ENCODE assay signal across 8 cellular contexts in genomic region chr19:4792019-4792865, GRCh38. TPM values are rescaled to one million over a fixed set of nuclear protein-coding genes. Genes with fewer than 3 reads are reported as not detected.
DNase-seq lines count a peak whose midpoint lies in the region; ATAC-seq and TF ChIP-seq lines count a peak whose summit lies in the region.
"Not testable (repeated sequence)": the region's sequence is repeated elsewhere in the genome, so short reads cannot be mapped to it uniquely, and the experiment has no call there.

No MANE protein-coding gene starts in this region.

- H3K4me3 ChIP-seq in HUES6 (ENCODE audit: low read depth, low read length) (peak overlapping the region; percentile 82), SK-N-SH (ENCODE audit: low read depth in 2 of 2, low read length in 1 of 2) (peak overlapping the region; percentile 77 to 87), duodenal mucosa (ENCODE audit: low read depth in 1 of 2, low read length in 2 of 2) (peak overlapping the region; percentile 64 to 83), iPS-11a (ENCODE audit: low read depth, low read length) (peak overlapping the region; percentile 95)

- H3K27me3 ChIP-seq in HUES6 (ENCODE audit: control insufficient read depth, insufficient read depth, low read length); SK-N-SH (ENCODE audit: insufficient read depth); duodenal mucosa (ENCODE audit: control insufficient read depth in 1 of 2, insufficient read depth in 2 of 2, low read length in 2 of 2): not testable (repeated sequence)

- H3F3A ChIP-seq in SK-N-SH (replicated peaks; ENCODE audit: insufficient read depth) = not testable (repeated sequence)

- H3K36me3 Mint-ChIP-seq in activated naive CD4-positive, alpha-beta T cell treated with anti-CD3 and anti-CD28 coated beads, Interleukin-2, amount 10 ng/mL, durations not matched to agents 7 days and 5 days = peaks cover 27% of the 10 kb centered on the region
- not testable (repeated sequence) for H3K36me3 Mint-ChIP-seq in natural killer cell
- peaks cover 39% of the 10 kb centered on the region for H3K36me3 Mint-ChIP-seq in stimulated activated naive CD8-positive, alpha-beta T cell treated with anti-CD3 and anti-CD28 coated beads, Interleukin-15, Interleukin-2, amounts not matched to agents 100 ng/mL and 50 ng/mL, for 24 hours (ENCODE audit: low read depth)

- not testable (repeated sequence) for DNase-seq in SK-N-SH, natural killer cell
- peak; percentile 42 for DNase-seq in activated naive CD4-positive, alpha-beta T cell treated with anti-CD3 and anti-CD28 coated beads, Interleukin-2, amount 10 ng/mL, durations not matched to agents 7 days and 5 days

- H3K9me2 ChIP-seq in SK-N-SH = not testable (repeated sequence)

- H3K4me3 Mint-ChIP-seq in activated naive CD4-positive, alpha-beta T cell treated with anti-CD3 and anti-CD28 coated beads, Interleukin-2, amount 10 ng/mL, durations not matched to agents 7 days and 5 days = peak overlapping the region; percentile 80
- H3K4me3 Mint-ChIP-seq in natural killer cell = peak overlapping the region; percentile 95
- peak overlapping the region; percentile 91 for H3K4me3 Mint-ChIP-seq in stimulated activated naive CD8-positive, alpha-beta T cell treated with anti-CD3 and anti-CD28 coated beads, Interleukin-15, Interleukin-2, amounts not matched to agents 100 ng/mL and 50 ng/mL, for 24 hours

- TF ChIP-seq CTCF in C4-2B (conservative IDR thresholded peaks at IDR 0.05); SK-N-SH (IDR thresholded peaks at IDR 0.05); natural killer cell (IDR thresholded peaks at IDR 0.05): not testable (repeated sequence)

- CTCF ChIA-PET in SK-N-SH (lab: Yijun Ruan, JAX) = interaction anchor here (0.7 to 6.0 kb wide), 13 partner anchors 10 to 252 kb away, joined by 3 to 350 read pairs (median 10); partner anchors contain the start of genes DPP9 and LRG1
- CTCF ChIA-PET in activated naive CD4-positive, alpha-beta T cell treated with anti-CD3 and anti-CD28 coated beads, Interleukin-2, amount 10 ng/mL, durations not matched to agents 7 days and 5 days (lab: Charles Lee) = interaction anchor here (0.9 to 5.1 kb wide), 3 partner anchors 60 to 158 kb away, joined by 3 to 43 read pairs (median 14); partner anchors contain the start of gene DPP9

- H3K36me3 ChIP-seq in HUES6 (ENCODE audit: control insufficient read depth, insufficient read depth, low read length) = peaks cover 33% of the 10 kb centered on the region
- peaks cover 17 to 29% of the 10 kb centered on the region in 2 experiments for H3K36me3 ChIP-seq in SK-N-SH (replicated peaks in 1 of 2; ENCODE audit: control insufficient read depth in 1 of 2, insufficient read depth in 2 of 2, low read length in 1 of 2)
- peaks cover 12 to 35% of the 10 kb centered on the region in 2 donors for H3K36me3 ChIP-seq in duodenal mucosa (ENCODE audit: control insufficient read depth in 1 of 2, insufficient read depth in 2 of 2, low read length in 2 of 2)

- peaks cover 36% of the 10 kb centered on the region for H3K4me1 Mint-ChIP-seq in activated naive CD4-positive, alpha-beta T cell treated with anti-CD3 and anti-CD28 coated beads, Interleukin-2, amount 10 ng/mL, durations not matched to agents 7 days and 5 days
- peaks cover 11 to 26% of the 10 kb centered on the region in 2 donors for H3K4me1 Mint-ChIP-seq in natural killer cell
- H3K4me1 Mint-ChIP-seq in stimulated activated naive CD8-positive, alpha-beta T cell treated with anti-CD3 and anti-CD28 coated beads, Interleukin-15, Interleukin-2, amounts not matched to agents 100 ng/mL and 50 ng/mL, for 24 hours (ENCODE audit: low read depth) = peaks cover 40% of the 10 kb centered on the region

- H3K27ac Mint-ChIP-seq in activated naive CD4-positive, alpha-beta T cell treated with anti-CD3 and anti-CD28 coated beads, Interleukin-2, amount 10 ng/mL, durations not matched to agents 7 days and 5 days = peak overlapping the region; percentile 90
- peak overlapping the region; percentile 88 for H3K27ac Mint-ChIP-seq in natural killer cell
- peak overlapping the region; percentile 91 for H3K27ac Mint-ChIP-seq in stimulated activated naive CD8-positive, alpha-beta T cell treated with anti-CD3 and anti-CD28 coated beads, Interleukin-15, Interleukin-2, amounts not matched to agents 100 ng/mL and 50 ng/mL, for 24 hours

- POLR2A ChIA-PET in SK-N-SH (lab: Yijun Ruan, JAX) = interaction anchor here (2.3 kb wide), 1 partner anchor 23 kb away, joined by 22 read pairs; no protein-coding TSS in a partner anchor

- H4K20me1 ChIP-seq in SK-N-SH (ENCODE audit: insufficient read depth) = not testable (repeated sequence)

- H3K79me2 ChIP-seq in SK-N-SH (ENCODE audit: insufficient read depth) = peaks cover 47% of the 10 kb centered on the region

- H3K27ac ChIP-seq in C4-2B (peak overlapping the region; percentile 96), HUES6 (ENCODE audit: low read depth, low read length) (peak overlapping the region; percentile 88), SK-N-SH (ENCODE audit: low read depth in 2 of 2, low read length in 1 of 2) (peak overlapping the region; percentile 68 to 82; a peak in 2 of 4 replicates), duodenal mucosa (ENCODE audit: low read depth, low read length) (peak overlapping the region; percentile 75)

- TF ChIP-seq RAD21 in SK-N-SH (IDR thresholded peaks at IDR 0.05; ENCODE audit: low read length) = not testable (repeated sequence)

- intact Hi-C loops in natural killer cell (cut with micrococcal nuclease) = not testable (repeated sequence)

- peak overlapping the region; percentile 92 for H3K4me2 ChIP-seq in SK-N-SH

- not testable (repeated sequence) for H3K9me3 Mint-ChIP-seq in activated naive CD4-positive, alpha-beta T cell treated with anti-CD3 and anti-CD28 coated beads, Interleukin-2, amount 10 ng/mL, durations not matched to agents 7 days and 5 days; natural killer cell; stimulated activated naive CD8-positive, alpha-beta T cell treated with anti-CD3 and anti-CD28 coated beads, Interleukin-15, Interleukin-2, amounts not matched to agents 100 ng/mL and 50 ng/mL, for 24 hours

- H3K9ac ChIP-seq in HUES6 (ENCODE audit: low read length) (peak overlapping the region; percentile 94), SK-N-SH (peak overlapping the region; percentile 90), duodenal mucosa (ENCODE audit: low read depth in 1 of 2, low read length in 2 of 2) (peak overlapping the region; percentile 77 to 80)

- H2AFZ ChIP-seq in SK-N-SH (ENCODE audit: low read depth) = not testable (repeated sequence)

- not testable (repeated sequence) for H3K4me1 ChIP-seq in HUES6 (ENCODE audit: control insufficient read depth, insufficient read depth, low read length); SK-N-SH (ENCODE audit: control insufficient read depth in 1 of 2, insufficient read depth in 2 of 2, low read depth in 1 of 2, low read length in 1 of 2)
- peaks cover 16 to 31% of the 10 kb centered on the region in 2 donors for H3K4me1 ChIP-seq in duodenal mucosa (ENCODE audit: control insufficient read depth in 1 of 2, insufficient read depth in 2 of 2, low read length in 2 of 2)

- not testable (repeated sequence) for H3K9me3 ChIP-seq in HUES6 (ENCODE audit: control insufficient read depth, insufficient read depth, low read depth, low read length); SK-N-SH; duodenal mucosa (ENCODE audit: control insufficient read depth in 1 of 2, low read length in 2 of 2)

- TF ChIP-seq EP300 in SK-N-SH (IDR thresholded peaks at IDR 0.05; ENCODE audit: borderline replicate concordance in 1 of 2, low read depth in 1 of 2, low read length in 1 of 2) = not testable (repeated sequence)

- ATAC-seq in natural killer cell = not testable (repeated sequence)

- 2% methylated on average over 35 of the region's 75 CpGs for WGBS in SK-N-SH (ENCODE audit: low lambda C conversion rate)

- not testable (repeated sequence) for H3K27me3 Mint-ChIP-seq in activated naive CD4-positive, alpha-beta T cell treated with anti-CD3 and anti-CD28 coated beads, Interleukin-2, amount 10 ng/mL, durations not matched to agents 7 days and 5 days; natural killer cell (ENCODE audit: low read depth in 2 of 2); stimulated activated naive CD8-positive, alpha-beta T cell treated with anti-CD3 and anti-CD28 coated beads, Interleukin-15, Interleukin-2, amounts not matched to agents 100 ng/mL and 50 ng/mL, for 24 hours

RNA-seq across cellular contexts. Expression of gene FEM1A, which starts 0.7 kb away (rescaled TPM):
- polyA plus RNA-seq in SK-N-SH (2012; rRNA removed) = 4.8 and 5.0 TPM in 2 replicates
- polyA plus RNA-seq in SK-N-SH (2012; cell fraction: cytosol; rRNA removed) = 2.8 and 4.0 TPM in 2 replicates
- polyA plus RNA-seq in SK-N-SH (2012; cell fraction: nucleus; rRNA removed) = 3.5 and 3.7 TPM in 2 replicates
- total RNA-seq in natural killer cell = 10 to 100 TPM; 11.0 to 13.9 (median 13.7) TPM

RNA-seq across cellular contexts. Expression of gene TICAM1, which starts 39.3 kb away (rescaled TPM):
- polyA plus RNA-seq in SK-N-SH (2012; rRNA removed) = 1.8 and 2.7 TPM in 2 replicates
- 1.9 and 2.6 TPM in 2 replicates for polyA plus RNA-seq in SK-N-SH (2012; cell fraction: cytosol; rRNA removed)
- polyA plus RNA-seq in SK-N-SH (2012; cell fraction: nucleus; rRNA removed) = 2.1 and 3.7 TPM in 2 replicates
- 10 to 100 TPM; 22.6 to 24.8 (median 22.7) TPM for total RNA-seq in natural killer cell
